In the genomic region with DNA sequence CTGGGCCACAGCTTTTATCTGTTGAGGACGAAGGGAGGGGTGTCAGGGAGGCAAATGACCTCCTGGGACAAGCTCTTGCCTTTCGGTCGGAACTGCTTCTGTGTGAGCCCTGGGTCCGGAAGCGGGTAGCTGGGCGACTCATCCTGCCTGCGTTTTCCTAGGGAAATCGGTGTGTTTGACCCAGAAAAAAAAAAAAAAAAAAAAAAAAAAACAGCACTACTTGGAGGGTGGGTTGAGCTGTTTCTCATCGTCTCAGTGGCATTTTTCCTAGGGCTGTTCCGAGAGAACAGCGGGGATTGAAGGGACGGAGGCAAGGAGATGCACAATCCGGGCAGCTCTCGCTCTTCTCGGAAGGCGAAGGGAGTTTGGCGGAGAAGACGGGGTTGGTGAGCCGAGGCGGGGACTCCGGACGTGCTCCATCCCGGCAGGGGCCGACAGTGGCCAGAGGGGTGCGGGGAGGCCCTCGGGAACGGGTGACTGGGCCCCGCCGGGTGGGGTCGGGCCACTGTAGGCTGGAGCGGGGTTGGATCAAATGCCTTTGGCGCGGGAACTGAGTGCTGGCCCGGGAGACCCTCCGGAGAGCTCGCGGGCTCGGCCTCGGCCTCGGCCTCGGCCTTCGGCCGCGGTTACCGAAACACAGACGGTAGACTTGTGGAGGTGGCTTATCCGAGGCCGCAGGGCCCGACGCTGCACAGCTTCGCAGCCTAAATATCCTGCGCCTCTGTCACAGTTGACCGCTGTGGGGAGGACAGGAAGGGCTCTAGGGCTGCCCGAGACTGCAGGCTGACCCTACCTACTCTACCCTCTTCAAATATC, we compare ENCODE assay signal across 12 cellular contexts. TPM values are rescaled to one million over a fixed set of nuclear protein-coding genes. Genes with fewer than 3 reads are reported as not detected.
DNase-seq lines count a peak whose midpoint lies in the region; ATAC-seq and TF ChIP-seq lines count a peak whose summit lies in the region.
"Had no signal": no experiment of that assay in that cellular context is flagged by ENCODE, and none has a peak within 500 bp of the region (broad histone marks: within the 10 kb centered on the region; RNA-seq: fewer than 3 reads in every experiment).

No MANE protein-coding gene starts in this region.

- peaks cover 5% of the 10 kb centered on the region for H3F3A ChIP-seq in SK-N-SH (replicated peaks; ENCODE audit: insufficient read depth)

- TF ChIP-seq RAD21 in SK-N-SH (IDR thresholded peaks at IDR 0.05; ENCODE audit: low read length) = no peak

- no peaks in the 10 kb centered on the region for H3K9me3 ChIP-seq in SK-N-SH
- no peaks in the 10 kb centered on the region for H3K9me3 ChIP-seq in HUES48 (ENCODE audit: control insufficient read depth, insufficient read depth, low read length)
- H3K9me3 ChIP-seq in osteoblast (ENCODE audit: low read depth, low read length) = no peaks in the 10 kb centered on the region
- H3K9me3 ChIP-seq in uterus = no peaks in the 10 kb centered on the region
- H3K9me3 ChIP-seq: prostate gland had no signal

- peaks cover 37% of the 10 kb centered on the region for H3K4me1 Mint-ChIP-seq in endothelial cell (ENCODE audit: unreplicated experiment)

- TF ChIP-seq POLR2A in uterus (IDR thresholded peaks at IDR 0.05) = no peak

- H2AFZ ChIP-seq in SK-N-SH (ENCODE audit: low read depth) (no peak overlapping the region), osteoblast (ENCODE audit: low read length) (no peak overlapping the region)

- CTCF ChIA-PET in SK-N-SH (lab: Yijun Ruan, JAX) = interaction anchor here (0.6 to 4.9 kb wide), 9 partner anchors 9 to 447 kb away, joined by 3 to 51 read pairs (median 13); no protein-coding TSS in a partner anchor

- intact Hi-C loops in uterus (cut with DNase I; ENCODE audit: low total_unique reads) = no loop called here

- H3K27me3 ChIP-seq in SK-N-SH (ENCODE audit: insufficient read depth) (peaks cover 89% of the 10 kb centered on the region), HUES48 (ENCODE audit: control insufficient read depth, insufficient read depth, low read length) (peaks cover 100% of the 10 kb centered on the region), osteoblast (ENCODE audit: insufficient read depth, low read length) (peaks cover 93% of the 10 kb centered on the region), uterus (peaks cover 29 to 93% of the 10 kb centered on the region in 2 donors)

- peak overlapping the region; percentile 82 for H3K27ac Mint-ChIP-seq in endothelial cell (ENCODE audit: unreplicated experiment)

- H4K20me1 ChIP-seq in SK-N-SH (ENCODE audit: insufficient read depth) (no peaks in the 10 kb centered on the region), osteoblast (ENCODE audit: insufficient read depth, low read length) (no peaks in the 10 kb centered on the region)

- TF ChIP-seq EP300 in SK-N-SH (IDR thresholded peaks at IDR 0.05; ENCODE audit: borderline replicate concordance in 1 of 2, low read depth in 1 of 2, low read length in 1 of 2) = no peak

- H3K36me3 Mint-ChIP-seq in endothelial cell (ENCODE audit: low read depth, unreplicated experiment) = no peaks in the 10 kb centered on the region

- H3K4me2 ChIP-seq in SK-N-SH = 0 out of 2 replicates have a peak overlapping the region, but pooled peaks have one; percentile 70
- H3K4me2 ChIP-seq in osteoblast (ENCODE audit: insufficient read depth, low read length) = no peak overlapping the region

- H3K27me3 Mint-ChIP-seq in endothelial cell (ENCODE audit: unreplicated experiment) = peaks cover 28% of the 10 kb centered on the region

- DNase-seq in SK-N-SH = no peak
- peak; percentile 24 for DNase-seq in endothelial cell (ENCODE audit: low spot score)
- DNase-seq in osteoblast (ENCODE audit: insufficient read length, low spot score, missing footprints) = peak; percentile 80
- no peak for DNase-seq in uterus
- DNase-seq: foreskin fibroblast; stimulated activated CD4-positive, alpha-beta T cell treated with anti-CD3 and anti-CD28 coated beads, Interleukin-4, amount 100 ng/mL, for 1 hour had no signal

- TF ChIP-seq CTCF in SK-N-SH (IDR thresholded peaks at IDR 0.05) (no peak), endothelial cell (IDR thresholded peaks at IDR 0.05; ENCODE audit: unreplicated experiment) (no peak), osteoblast (IDR thresholded peaks at IDR 0.05; ENCODE audit: extremely low read depth, low read depth, low read length) (no peak), uterus (IDR thresholded peaks at IDR 0.05) (no peak)

- POLR2A ChIA-PET in SK-N-SH (lab: Yijun Ruan, JAX) = no interaction called here

- H3K4me3 ChIP-seq in SK-N-SH (ENCODE audit: low read depth in 2 of 2, low read length in 1 of 2) = 0 out of 4 replicates have a peak overlapping the region, but pooled peaks of 1 of the 2 experiments have one; percentile 13
- peak overlapping the region; percentile 42 for H3K4me3 ChIP-seq in HUES48 (ENCODE audit: low read depth, low read length)
- H3K4me3 ChIP-seq in osteoblast (ENCODE audit: insufficient read depth, low read length) = no peak overlapping the region
- no peak overlapping the region for H3K4me3 ChIP-seq in uterus
- H3K4me3 ChIP-seq: prostate gland had no signal

- no peaks in the 10 kb centered on the region for H3K36me3 ChIP-seq in SK-N-SH (replicated peaks in 1 of 2; ENCODE audit: control insufficient read depth in 1 of 2, insufficient read depth in 2 of 2, low read length in 1 of 2)
- no peaks in the 10 kb centered on the region for H3K36me3 ChIP-seq in HUES48 (ENCODE audit: control insufficient read depth, insufficient read depth, low read length)
- no peaks in the 10 kb centered on the region for H3K36me3 ChIP-seq in osteoblast (ENCODE audit: insufficient read depth, low read length)
- H3K36me3 ChIP-seq in uterus = no peaks in the 10 kb centered on the region
- H3K36me3 ChIP-seq: prostate gland had no signal

- H3K9me3 Mint-ChIP-seq in endothelial cell (ENCODE audit: unreplicated experiment) = no peaks in the 10 kb centered on the region

- ATAC-seq in SK-N-SH treated with all-trans-retinoic acid at 6 μM for 48 hours (no peak), GM18520 (IDR thresholded peaks at IDR 0.05; ENCODE audit: unreplicated experiment) (no peak), GM18858 (IDR thresholded peaks at IDR 0.05; ENCODE audit: unreplicated experiment) (no peak)
- ATAC-seq: left lobe of liver had no signal

- H3K9ac ChIP-seq in SK-N-SH (no peak overlapping the region), HUES48 (ENCODE audit: low read depth, low read length) (no peak overlapping the region)

- H3K4me3 Mint-ChIP-seq in endothelial cell (ENCODE audit: unreplicated experiment) = peak overlapping the region; percentile 80

- no peaks in the 10 kb centered on the region for H3K9me2 ChIP-seq in SK-N-SH

- WGBS in SK-N-SH (ENCODE audit: low lambda C conversion rate) = 15% methylated on average over 21 of the region's 54 CpGs

- H3K27ac ChIP-seq in SK-N-SH (ENCODE audit: low read depth in 2 of 2, low read length in 1 of 2) (no peak overlapping the region), HUES48 (ENCODE audit: low read depth, low read length) (no peak overlapping the region), osteoblast (ENCODE audit: low read depth, low read length) (no peak overlapping the region), uterus (no peak overlapping the region)
- H3K27ac ChIP-seq: prostate gland had no signal

- H3K4me1 ChIP-seq in SK-N-SH (ENCODE audit: control insufficient read depth in 1 of 2, insufficient read depth in 2 of 2, low read depth in 1 of 2, low read length in 1 of 2) (peaks cover 0 to 3% of the 10 kb centered on the region in 2 experiments; a peak in 2 of 4 replicates), HUES48 (ENCODE audit: control insufficient read depth, insufficient read depth, low read length) (peaks cover 39% of the 10 kb centered on the region), osteoblast (ENCODE audit: insufficient read depth, low read length) (peaks cover 4% of the 10 kb centered on the region), uterus (peaks cover 0 to 13% of the 10 kb centered on the region in 2 donors)
- H3K4me1 ChIP-seq: prostate gland had no signal

- H3K79me2 ChIP-seq in SK-N-SH (ENCODE audit: insufficient read depth) (no peaks in the 10 kb centered on the region), osteoblast (ENCODE audit: insufficient read depth, low read length) (no peaks in the 10 kb centered on the region)

TF ChIP-seq in SK-N-SH treated with all-trans-retinoic acid at 6 μM for 48 hours, 23 proteins besides CTCF, POLR2A, EP300 and RAD21 (continues in another document):
- TF ChIP-seq RARB (CRISPR knock-in tag; IDR thresholded peaks at IDR 0.05) (no peak), OSR1 (CRISPR knock-in tag; IDR thresholded peaks at IDR 0.05) (no peak), ESRRG (CRISPR knock-in tag; IDR thresholded peaks at IDR 0.05) (no peak), CSDC2 (CRISPR knock-in tag; IDR thresholded peaks at IDR 0.05) (no peak), BACH2 (CRISPR knock-in tag; IDR thresholded peaks at IDR 0.05; ENCODE audit: borderline replicate concordance) (no peak), ZFP30 (CRISPR knock-in tag; IDR thresholded peaks at IDR 0.05) (no peak), GLIS3 (CRISPR knock-in tag; IDR thresholded peaks at IDR 0.05) (no peak), ISL1 (CRISPR knock-in tag; IDR thresholded peaks at IDR 0.05) (no peak), ZNF565 (CRISPR knock-in tag; conservative IDR thresholded peaks at IDR 0.05; ENCODE audit: low read depth) (no peak)
- TF ChIP-seq, protein P1, sequence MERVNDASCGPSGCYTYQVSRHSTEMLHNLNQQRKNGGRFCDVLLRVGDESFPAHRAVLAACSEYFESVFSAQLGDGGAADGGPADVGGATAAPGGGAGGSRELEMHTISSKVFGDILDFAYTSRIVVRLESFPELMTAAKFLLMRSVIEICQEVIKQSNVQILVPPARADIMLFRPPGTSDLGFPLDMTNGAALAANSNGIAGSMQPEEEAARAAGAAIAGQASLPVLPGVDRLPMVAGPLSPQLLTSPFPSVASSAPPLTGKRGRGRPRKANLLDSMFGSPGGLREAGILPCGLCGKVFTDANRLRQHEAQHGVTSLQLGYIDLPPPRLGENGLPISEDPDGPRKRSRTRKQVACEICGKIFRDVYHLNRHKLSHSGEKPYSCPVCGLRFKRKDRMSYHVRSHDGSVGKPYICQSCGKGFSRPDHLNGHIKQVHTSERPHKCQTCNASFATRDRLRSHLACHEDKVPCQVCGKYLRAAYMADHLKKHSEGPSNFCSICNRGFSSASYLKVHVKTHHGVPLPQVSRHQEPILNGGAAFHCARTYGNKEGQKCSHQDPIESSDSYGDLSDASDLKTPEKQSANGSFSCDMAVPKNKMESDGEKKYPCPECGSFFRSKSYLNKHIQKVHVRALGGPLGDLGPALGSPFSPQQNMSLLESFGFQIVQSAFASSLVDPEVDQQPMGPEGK (CRISPR knock-in tag; IDR thresholded peaks at IDR 0.05; ENCODE audit: borderline replicate concordance) = no peak

RNA-seq across cellular contexts. Expression of a gene that starts 2.4 kb away (rescaled TPM):
- polyA plus RNA-seq in SK-N-SH (2012; rRNA removed) = not detected in 2 replicates
- not detected in 2 replicates for polyA plus RNA-seq in SK-N-SH (2012; cell fraction: cytosol; rRNA removed)
- polyA plus RNA-seq in SK-N-SH (2012; cell fraction: nucleus; rRNA removed) = not detected in 2 replicates
- total RNA-seq in endothelial cell (ENCODE audit: unreplicated experiment) (not detected), osteoblast (not detected in 2 replicates), uterus (not detected)
- total RNA-seq: left lobe of liver had no signal

Comparison
In these comparisons a context has a peak if more than half of its experiments do, and no peak if none do; other contexts are left out.
1. DNase-seq: peak in endothelial cell (single experiment) and osteoblast (single experiment); none in SK-N-SH (single experiment) and uterus (0 of 2).